ENCODE assay signal across 20 cellular contexts in genomic region chr2:7022486-7022885, GRCh38.
DNase-seq lines count a peak whose midpoint lies in the region; TF ChIP-seq lines count a peak whose summit lies in the region.
"Had no signal": no experiment of that assay in that cellular context is flagged by ENCODE, and none has a peak within 500 bp of the region (broad histone marks: within the 10 kb centered on the region; RNA-seq: fewer than 3 reads in every experiment).

No MANE protein-coding gene starts in this region.

- TF ChIP-seq CTCF in WERI-Rb-1 (IDR thresholded peaks at IDR 0.05; ENCODE audit: low read depth, low read length) = no peak
- TF ChIP-seq CTCF in brain (conservative IDR thresholded peaks at IDR 0.05) = no peak
- no peak for TF ChIP-seq CTCF in spleen (IDR thresholded peaks at IDR 0.05 in 8 of 11, conservative IDR thresholded peaks at IDR 0.05 in 3 of 11)
- no peak for TF ChIP-seq CTCF in stomach (IDR thresholded peaks at IDR 0.05)
- TF ChIP-seq CTCF in lower leg skin (IDR thresholded peaks at IDR 0.05) = no peak
- TF ChIP-seq CTCF in esophagus muscularis mucosa (IDR thresholded peaks at IDR 0.05) = no peak

- H3K9me3 Mint-ChIP-seq in brain = no peaks in the 10 kb centered on the region
- H3K9me3 Mint-ChIP-seq: activated CD4-positive, alpha-beta T cell treated with anti-CD3 and anti-CD28 coated beads, Interleukin-2, amount 10 ng/mL, durations not matched to agents 24 days and 14 days had no signal

- peaks cover 51% of the 10 kb centered on the region for H3K36me3 Mint-ChIP-seq in brain

- H3K27ac Mint-ChIP-seq in brain = peak overlapping the region; percentile 53 to 94 (median 77)
- H3K27ac Mint-ChIP-seq: activated CD4-positive, alpha-beta T cell treated with anti-CD3 and anti-CD28 coated beads, Interleukin-2, amount 10 ng/mL, durations not matched to agents 24 days and 14 days had no signal

- H3K4me1 Mint-ChIP-seq in brain = peaks cover 67% of the 10 kb centered on the region

- H3K4me1 ChIP-seq in spleen (peaks cover 29 to 98% (median 67%) of the 10 kb centered on the region in 6 donors), stomach (peaks cover 11 to 34% (median 23%) of the 10 kb centered on the region in 4 donors), esophagus muscularis mucosa (peaks cover 25 to 46% (median 41%) of the 10 kb centered on the region in 4 donors)
- H3K4me1 ChIP-seq: breast epithelium had no signal

- TF ChIP-seq POLR2A in spleen (IDR thresholded peaks at IDR 0.05) = no peak
- TF ChIP-seq POLR2A in stomach (IDR thresholded peaks at IDR 0.05) = no peak
- no peak for TF ChIP-seq POLR2A in lower leg skin (IDR thresholded peaks at IDR 0.05)
- no peak for TF ChIP-seq POLR2A in esophagus muscularis mucosa (IDR thresholded peaks at IDR 0.05; ENCODE audit: low read depth)

- intact Hi-C loops in spleen (cut with DNase I; ENCODE audit: low total_unique reads) (no loop called here), stomach (cut with DNase I; ENCODE audit: low total_unique reads) (no loop called here), lower leg skin (cut with DNase I; ENCODE audit: low total_unique reads) (no loop called here), esophagus muscularis mucosa (cut with DNase I) (no loop called here)

- peak overlapping the region; percentile 61 for H3K27ac ChIP-seq in WERI-Rb-1
- peak overlapping the region in 5 of 8 donors; percentile 37 to 90 (median 63) for H3K27ac ChIP-seq in spleen
- H3K27ac ChIP-seq in stomach = no peak overlapping the region
- peak overlapping the region in 1 of 4 donors; percentile 10 for H3K27ac ChIP-seq in esophagus muscularis mucosa (replicated peaks in 1 of 4)

- H3K36me3 ChIP-seq in WERI-Rb-1 (peaks cover 59% of the 10 kb centered on the region), spleen (peaks cover 3 to 99% (median 27%) of the 10 kb centered on the region in 6 donors), stomach (peaks cover 0 to 27% (median 19%) of the 10 kb centered on the region in 4 donors), esophagus muscularis mucosa (peaks cover 0 to 34% (median 21%) of the 10 kb centered on the region in 4 donors)
- H3K36me3 ChIP-seq: breast epithelium had no signal

- H3K9me3 ChIP-seq in WERI-Rb-1 (ENCODE audit: severe bottlenecking) = no peaks in the 10 kb centered on the region
- no peaks in the 10 kb centered on the region for H3K9me3 ChIP-seq in spleen
- no peaks in the 10 kb centered on the region for H3K9me3 ChIP-seq in stomach
- no peaks in the 10 kb centered on the region for H3K9me3 ChIP-seq in esophagus muscularis mucosa
- H3K9me3 ChIP-seq: BE2C, breast epithelium, suprapubic skin had no signal

- DNase-seq in WERI-Rb-1 (no peak), inferior parietal cortex (ENCODE audit: extremely low spot score) (peak; percentile 67), spleen (no peak), stomach (no peak), lower leg skin (ENCODE audit: low spot score in 2 of 2) (no peak), esophagus muscularis mucosa (ENCODE audit: extremely low spot score) (no peak)
- DNase-seq: activated CD4-positive, alpha-beta T cell treated with anti-CD3 and anti-CD28 coated beads, Interleukin-2, amount 10 ng/mL, durations not matched to agents 24 days and 14 days; activated gamma-delta T cell treated with Interleukin-2 at 50 U/mL for 16 hours; BE2C; effector memory CD4-positive, alpha-beta T cell; GDM1; NCI-H2029 treated with DMSO at 0.1 percent for 48 hours; NCI-H510A; stimulated activated CD4-positive, alpha-beta T cell treated with anti-CD3 and anti-CD28 coated beads, Interleukin-4, amount 100 ng/mL, for 4 hours; SW 1271 had no signal

- no peak overlapping the region for H3K4me3 ChIP-seq in WERI-Rb-1 (ENCODE audit: low read depth, low read length)
- H3K4me3 ChIP-seq in spleen = no peak overlapping the region
- no peak overlapping the region for H3K4me3 ChIP-seq in stomach
- no peak overlapping the region for H3K4me3 ChIP-seq in lower leg skin (ENCODE audit: low read depth, poor library complexity, severe bottlenecking)
- no peak overlapping the region for H3K4me3 ChIP-seq in esophagus muscularis mucosa
- H3K4me3 ChIP-seq: breast epithelium, GM12878, skin epidermis, suprapubic skin had no signal

- whole genome bisulfite sequencing in spleen, 5 donors = 60 to 75% (median 71%) methylated on average over 6 of the region's 6 CpGs
- WGBS in stomach, 5 donors = 30 to 43% (median 38%) methylated on average over 6 of the region's 6 CpGs
- 55 to 64% methylated on average over 6 of the region's 6 CpGs for WGBS in lower leg skin, 2 donors
- 75% methylated on average over 6 of the region's 6 CpGs for WGBS in esophagus muscularis mucosa

- H3K4me3 Mint-ChIP-seq in brain = no peak overlapping the region
- H3K4me3 Mint-ChIP-seq: activated CD4-positive, alpha-beta T cell treated with anti-CD3 and anti-CD28 coated beads, Interleukin-2, amount 10 ng/mL, durations not matched to agents 24 days and 14 days had no signal

- TF ChIP-seq EP300 in stomach (IDR thresholded peaks at IDR 0.05) = no peak
- TF ChIP-seq EP300 in esophagus muscularis mucosa (IDR thresholded peaks at IDR 0.05) = no peak

- H3K27me3 ChIP-seq in WERI-Rb-1 (ENCODE audit: insufficient read depth, low read depth, severe bottlenecking) = no peaks in the 10 kb centered on the region
- H3K27me3 ChIP-seq in spleen (replicated peaks in 1 of 7) = no peaks in the 10 kb centered on the region
- no peaks in the 10 kb centered on the region for H3K27me3 ChIP-seq in stomach
- H3K27me3 ChIP-seq in esophagus muscularis mucosa = no peaks in the 10 kb centered on the region
- H3K27me3 ChIP-seq: BE2C, breast epithelium, suprapubic skin had no signal

- no peaks in the 10 kb centered on the region for H3K27me3 Mint-ChIP-seq in brain
- H3K27me3 Mint-ChIP-seq: activated CD4-positive, alpha-beta T cell treated with anti-CD3 and anti-CD28 coated beads, Interleukin-2, amount 10 ng/mL, durations not matched to agents 24 days and 14 days had no signal

Comparison
In these comparisons a context has a peak if more than half of its experiments do, and no peak if none do; other contexts are left out.
1. H3K27ac ChIP-seq: peak in WERI-Rb-1 (single experiment) and spleen (5 of 8); none in stomach (0 of 5).